Comparison of ENCODE assay signal across 12 cellular contexts in the genomic region with DNA sequence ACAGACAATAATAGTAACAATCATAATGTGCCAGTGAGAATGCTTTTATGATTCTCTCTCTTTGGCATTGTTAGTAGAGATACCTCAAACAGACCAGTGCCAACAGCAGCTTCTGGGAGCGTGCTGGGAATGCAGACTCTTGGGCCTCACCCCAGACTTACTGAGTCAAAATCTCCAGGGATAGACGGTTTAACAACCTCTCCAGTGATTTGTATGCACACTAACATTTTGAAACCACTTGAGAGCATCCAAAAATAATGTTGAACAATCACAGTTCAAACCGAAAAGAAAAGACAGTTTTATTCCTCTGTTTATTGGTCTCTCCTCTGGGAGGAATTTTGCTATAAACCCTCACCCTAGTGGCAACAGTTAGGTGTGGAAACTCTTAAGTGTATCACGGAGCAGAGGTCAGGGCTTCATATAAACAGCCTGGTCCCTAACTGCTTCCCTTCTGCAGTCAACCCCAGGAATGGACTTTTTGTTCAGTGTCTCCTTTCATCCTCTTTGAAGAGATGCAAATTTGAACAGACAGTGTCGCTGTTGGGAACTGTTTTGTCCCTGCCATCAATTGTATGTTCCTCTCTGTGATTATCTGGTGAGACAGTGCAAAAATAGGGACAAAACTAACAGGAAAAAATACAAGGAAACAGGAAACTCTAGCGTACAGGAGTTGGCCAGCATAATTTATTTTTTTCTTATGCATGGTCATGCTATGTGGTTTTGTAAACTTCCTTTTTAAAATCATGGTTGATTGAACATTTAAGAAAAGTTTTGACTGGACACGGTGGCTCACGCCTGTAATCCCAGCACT.
A peak's percentile ranks its signal among the peaks of the same experiment; 100 is the strongest.
DNase-seq lines count a peak whose midpoint lies in the region; ATAC-seq and TF ChIP-seq lines count a peak whose summit lies in the region.
"Had no signal": no experiment of that assay in that cellular context is flagged by ENCODE, and none has a peak within 500 bp of the region (broad histone marks: within the 10 kb centered on the region; RNA-seq: fewer than 3 reads in every experiment).

No MANE protein-coding gene starts in this region.

- H3K4me3 Mint-ChIP-seq in chondrocyte (ENCODE audit: unreplicated experiment) = no peak overlapping the region

- H3K36me3 ChIP-seq in right lobe of liver (no peaks in the 10 kb centered on the region), BE2C (no peaks in the 10 kb centered on the region), left ventricle myocardium inferior (no peaks in the 10 kb centered on the region)

- DNase-seq in NCI-H2227 (lab: John Stamatoyannopoulos, UW; ENCODE audit: unreplicated experiment) (peak; percentile 23), NCI-H2227 treated with DMSO at 0.1 percent for 48 hours (lab: John Stamatoyannopoulos, UW) (no peak), chondrocyte (ENCODE audit: low spot score) (no peak), right lobe of liver (no peak), GM10266 (ENCODE audit: extremely low spot score) (no peak), BE2C (no peak), left ventricle myocardium inferior (no peak)
- DNase-seq: GF-D8, NCI-H82 had no signal

- H3K27ac Mint-ChIP-seq in chondrocyte (ENCODE audit: unreplicated experiment) = peak overlapping the region; percentile 42

- ATAC-seq in right lobe of liver = peak; percentile 44 to 75 (median 60)
- ATAC-seq in GM18873 (IDR thresholded peaks at IDR 0.05; ENCODE audit: low FRiP score, unreplicated experiment) = no peak
- ATAC-seq: HCT116 had no signal

- 22% methylated on average over 8 of the region's 8 CpGs for WGBS in right lobe of liver (ENCODE audit: insufficient coverage, low coverage, low lambda C conversion rate, missing lambda C conversion rate)

- TF ChIP-seq POLR2A in right lobe of liver (IDR thresholded peaks at IDR 0.05) = no peak

- H3K9me3 Mint-ChIP-seq in chondrocyte (ENCODE audit: low read depth) = peaks cover 7% of the 10 kb centered on the region

- peaks cover 1% of the 10 kb centered on the region for H3K36me3 Mint-ChIP-seq in chondrocyte (ENCODE audit: low read depth)

- no peaks in the 10 kb centered on the region for H3K27me3 ChIP-seq in right lobe of liver
- no peaks in the 10 kb centered on the region; the same call in 1 of the 2 replicates for H3K27me3 ChIP-seq in BE2C
- H3K27me3 ChIP-seq in left ventricle myocardium inferior (ENCODE audit: low read depth) = no peaks in the 10 kb centered on the region

- H3K4me1 ChIP-seq in right lobe of liver (no peaks in the 10 kb centered on the region), BE2C (no peaks in the 10 kb centered on the region), left ventricle myocardium inferior (no peaks in the 10 kb centered on the region)

- H3K4me3 ChIP-seq in right lobe of liver = no peak overlapping the region
- H3K4me3 ChIP-seq in BE2C (ENCODE audit: low read depth, low read length) = no peak overlapping the region
- no peak overlapping the region for H3K4me3 ChIP-seq in left ventricle myocardium inferior

- peaks cover 14% of the 10 kb centered on the region for H3K4me1 Mint-ChIP-seq in chondrocyte (ENCODE audit: low read depth)

- H3K9me3 ChIP-seq in right lobe of liver = no peaks in the 10 kb centered on the region
- no peaks in the 10 kb centered on the region for H3K9me3 ChIP-seq in BE2C
- no peaks in the 10 kb centered on the region for H3K9me3 ChIP-seq in left ventricle myocardium inferior (replicated peaks)

- intact Hi-C loops in right lobe of liver (cut with DNase I) = no loop called here
- intact Hi-C loops in left ventricle myocardium inferior (cut with micrococcal nuclease) = no loop called here

- H3K27ac ChIP-seq in right lobe of liver (no peak overlapping the region), left ventricle myocardium inferior (replicated peaks) (no peak overlapping the region)
- H3K27ac ChIP-seq: KMS-11 had no signal

- no peaks in the 10 kb centered on the region for H3K27me3 Mint-ChIP-seq in chondrocyte (ENCODE audit: low read depth)

- peak; percentile 53 for TF ChIP-seq CTCF in chondrocyte (IDR thresholded peaks at IDR 0.05)
- TF ChIP-seq CTCF in right lobe of liver (IDR thresholded peaks at IDR 0.05) = peak in 1 of 4 donors; percentile 13
- no peak for TF ChIP-seq CTCF in GM10266 (IDR thresholded peaks at IDR 0.05; ENCODE audit: control insufficient read depth, insufficient read depth, low read depth, missing control alignments)
- no peak for TF ChIP-seq CTCF in BE2C (IDR thresholded peaks at IDR 0.05; ENCODE audit: low read depth, low read length)
- no peak for TF ChIP-seq CTCF in left ventricle myocardium inferior (IDR thresholded peaks at IDR 0.05; ENCODE audit: borderline replicate concordance)
